11 cellular contexts compared by ENCODE assay signal in genomic region chr5:173395257-173395932, GRCh38.
A peak's percentile ranks its signal among the peaks of the same experiment; 100 is the strongest.
DNase-seq lines count a peak whose midpoint lies in the region; ATAC-seq, FAIRE-seq and TF ChIP-seq lines count a peak whose summit lies in the region.
"Had no signal": no experiment of that assay in that cellular context is flagged by ENCODE, and none has a peak within 500 bp of the region (broad histone marks: within the 10 kb centered on the region; RNA-seq: fewer than 3 reads in every experiment).

No MANE protein-coding gene starts in this region.

- no peak overlapping the region for H3K4me3 Mint-ChIP-seq in chondrocyte (ENCODE audit: unreplicated experiment)
- no peak overlapping the region for H3K4me3 Mint-ChIP-seq in CD8-positive, alpha-beta memory T cell
- H3K4me3 Mint-ChIP-seq: activated CD4-positive, alpha-beta memory T cell treated with anti-CD3 and anti-CD28 coated beads for 36 hours had no signal

- peak overlapping the region; percentile 92 for H3K27ac Mint-ChIP-seq in chondrocyte (ENCODE audit: unreplicated experiment)
- no peak overlapping the region for H3K27ac Mint-ChIP-seq in CD8-positive, alpha-beta memory T cell
- H3K27ac Mint-ChIP-seq: activated CD4-positive, alpha-beta memory T cell treated with anti-CD3 and anti-CD28 coated beads for 36 hours; naive B cell had no signal

- H3K27me3 ChIP-seq in mesendoderm (ENCODE audit: insufficient read depth, low read length, poor library complexity): no peaks in the 10 kb centered on the region
- no peaks in the 10 kb centered on the region for H3K27me3 ChIP-seq in CD8-positive, alpha-beta memory T cell (ENCODE audit: insufficient read depth, low read length, poor library complexity, severe bottlenecking)

- no peak for ATAC-seq in GM18861 (IDR thresholded peaks at IDR 0.05; ENCODE audit: unreplicated experiment)
- ATAC-seq in HG02678 (IDR thresholded peaks at IDR 0.05; ENCODE audit: unreplicated experiment): no peak

- H3K36me3 Mint-ChIP-seq in chondrocyte (ENCODE audit: low read depth): peaks cover 3% of the 10 kb centered on the region
- H3K36me3 Mint-ChIP-seq in CD8-positive, alpha-beta memory T cell: no peaks in the 10 kb centered on the region
- H3K36me3 Mint-ChIP-seq: activated CD4-positive, alpha-beta memory T cell treated with anti-CD3 and anti-CD28 coated beads for 36 hours; naive B cell had no signal

- no peaks in the 10 kb centered on the region for H3K9me3 ChIP-seq in CD8-positive, alpha-beta memory T cell (ENCODE audit: low read length)

- no peak for FAIRE-seq in HTR-8/SVneo (lab: Jason Lieb, UNC)

- H3K79me2 ChIP-seq in mesendoderm (ENCODE audit: control insufficient read depth, insufficient read depth, low read length): no peaks in the 10 kb centered on the region

- TF ChIP-seq CTCF in AG09319 (IDR thresholded peaks at IDR 0.05; ENCODE audit: low read depth, low read length) (peak; percentile 42), chondrocyte (IDR thresholded peaks at IDR 0.05) (peak; percentile 76)

- no peaks in the 10 kb centered on the region for H3K36me3 ChIP-seq in mesendoderm (ENCODE audit: control insufficient read depth, insufficient read depth, low read length)
- H3K36me3 ChIP-seq in CD8-positive, alpha-beta memory T cell (ENCODE audit: insufficient read depth, low read length): no peaks in the 10 kb centered on the region

- H3K9ac ChIP-seq in mesendoderm (ENCODE audit: low read length): no peak overlapping the region

- no peak overlapping the region for H3K4me2 ChIP-seq in mesendoderm (ENCODE audit: low read length)

- H3K27ac ChIP-seq in mesendoderm (ENCODE audit: low read depth, low read length): no peak overlapping the region
- H3K27ac ChIP-seq in CD8-positive, alpha-beta memory T cell (ENCODE audit: low read depth, low read length): no peak overlapping the region

- no peak overlapping the region for H3K23ac ChIP-seq in mesendoderm (ENCODE audit: low read length)

- H3K4me1 Mint-ChIP-seq in chondrocyte (ENCODE audit: low read depth): peaks cover 31% of the 10 kb centered on the region
- H3K4me1 Mint-ChIP-seq in CD8-positive, alpha-beta memory T cell: no peaks in the 10 kb centered on the region
- H3K4me1 Mint-ChIP-seq: naive B cell had no signal

- no peak overlapping the region for H2AK5ac ChIP-seq in mesendoderm (ENCODE audit: low read length)

- POLR2A ChIA-PET in CD8-positive, alpha-beta memory T cell (lab: Charles Lee): no interaction called here

- CTCF ChIA-PET in CD8-positive, alpha-beta memory T cell (lab: Charles Lee): no interaction called here

- no peak overlapping the region for H3K4ac ChIP-seq in mesendoderm (ENCODE audit: low read depth, low read length)

- H4K8ac ChIP-seq in mesendoderm (ENCODE audit: low read depth, low read length): no peak overlapping the region

- no peaks in the 10 kb centered on the region for H3K27me3 Mint-ChIP-seq in chondrocyte (ENCODE audit: low read depth)
- peaks cover 7 to 14% of the 10 kb centered on the region in 2 donors for H3K27me3 Mint-ChIP-seq in CD8-positive, alpha-beta memory T cell

- H3K4me3 ChIP-seq in mesendoderm (ENCODE audit: low read length): no peak overlapping the region
- no peak overlapping the region for H3K4me3 ChIP-seq in CD8-positive, alpha-beta memory T cell (ENCODE audit: low read length)

- no peaks in the 10 kb centered on the region for H3K79me1 ChIP-seq in mesendoderm (ENCODE audit: low read length)

- no peak overlapping the region for H2BK15ac ChIP-seq in mesendoderm (replicated peaks; ENCODE audit: low read depth)

- no CpG with 5 or more reads among the region's 6 CpGs for WGBS in mesendoderm (ENCODE audit: extremely low coverage, insufficient coverage, low lambda C conversion rate)

- H3K4me1 ChIP-seq in mesendoderm (ENCODE audit: control insufficient read depth, low read depth, low read length): no peaks in the 10 kb centered on the region
- H3K4me1 ChIP-seq in CD8-positive, alpha-beta memory T cell (ENCODE audit: insufficient read depth, low read length): no peaks in the 10 kb centered on the region

- peaks cover 11% of the 10 kb centered on the region for H3K9me3 Mint-ChIP-seq in chondrocyte (ENCODE audit: low read depth)
- peaks cover 0 to 7% (median 5%) of the 10 kb centered on the region in 5 donors for H3K9me3 Mint-ChIP-seq in CD8-positive, alpha-beta memory T cell

- no peak overlapping the region for H3K56ac ChIP-seq in mesendoderm (ENCODE audit: low read length)

- no peak overlapping the region for H2BK120ac ChIP-seq in mesendoderm (ENCODE audit: low read depth, low read length)

- H3K18ac ChIP-seq in mesendoderm (ENCODE audit: low read length): no peak overlapping the region

- no peak for DNase-seq in AG09319 (ENCODE audit: extremely low read depth, low read depth)
- DNase-seq in HTR-8/SVneo (ENCODE audit: insufficient read length, low spot score): peak; percentile 38
- DNase-seq in chondrocyte (ENCODE audit: low spot score): no peak
- DNase-seq in mesendoderm: peak; percentile 45
- no peak for DNase-seq in CD8-positive, alpha-beta memory T cell
- no peak for DNase-seq in NK-92 treated with Interleukin-12 subunit alpha and Interleukin-12 subunit beta, amount 100 ng/mL, for 24 hours (lab: John Stamatoyannopoulos, UW)
- DNase-seq: activated CD4-positive, alpha-beta memory T cell treated with anti-CD3 and anti-CD28 coated beads for 36 hours; naive B cell; NCI-H1694 treated with DMSO at 0.1 percent for 48 hours had no signal

- no peak overlapping the region for H2BK5ac ChIP-seq in mesendoderm (ENCODE audit: low read length)

- no peak overlapping the region for H4K5ac ChIP-seq in mesendoderm (ENCODE audit: low read length)

Comparison
In these comparisons a context has a peak if more than half of its experiments do, and no peak if none do; other contexts are left out.
1. DNase-seq: peak in HTR-8/SVneo (single experiment) and mesendoderm (single experiment); none in AG09319 (single experiment), chondrocyte (single experiment), CD8-positive, alpha-beta memory T cell (0 of 5) and NK-92 treated with Interleukin-12 subunit alpha and Interleukin-12 subunit beta, amount 100 ng/mL, for 24 hours (single experiment).